In the genomic region with DNA sequence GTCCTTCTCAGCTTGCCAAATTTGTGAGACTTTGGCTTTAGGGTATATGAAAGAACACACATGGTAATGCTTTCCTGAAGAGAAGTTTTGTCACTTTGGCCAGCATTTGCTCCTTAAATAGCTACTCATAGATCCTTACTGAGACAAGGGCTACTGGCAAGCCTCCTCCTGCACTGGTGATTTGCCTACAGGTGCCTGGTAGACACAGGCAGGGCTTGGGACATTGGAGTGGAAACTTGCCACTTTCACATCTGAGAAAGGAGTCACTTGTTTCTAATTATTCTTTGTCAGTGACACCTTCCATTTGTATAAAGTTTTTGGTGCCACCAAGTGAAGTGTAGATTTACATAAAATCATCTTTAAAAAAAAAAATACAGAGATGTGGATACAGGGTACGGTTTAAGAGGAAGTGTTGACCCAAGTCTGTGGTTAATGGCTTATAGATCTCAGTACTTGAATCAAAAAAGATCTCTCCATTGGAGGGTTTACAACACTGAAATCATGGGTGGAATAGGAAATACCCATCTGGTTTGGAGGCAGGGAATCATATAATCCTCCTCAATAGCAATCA, we compare ENCODE assay signal across 17 cellular contexts.
"Had no signal": no experiment of that assay in that cellular context is flagged by ENCODE, and none has a peak within 500 bp of the region (broad histone marks: within the 10 kb centered on the region; RNA-seq: fewer than 3 reads in every experiment).

No MANE protein-coding gene starts in this region.

- DNase-seq: activated CD4-positive, alpha-beta memory T cell treated with anti-CD3 and anti-CD28 coated beads for 36 hours; activated T-cell treated with anti-CD3 and anti-CD28 coated beads for 4 hours; amniotic stem cell; effector CD8-positive, alpha-beta T cell; heart left ventricle; kidney; left ventricle myocardium inferior; mammary epithelial cell; occipital lobe; retina; spleen; stimulated activated CD4-positive, alpha-beta T cell treated with anti-CD3 and anti-CD28 coated beads, Interleukin-4, amount 100 ng/mL, for 4 hours had no signal

- H3K4me3 Mint-ChIP-seq: activated CD4-positive, alpha-beta memory T cell treated with anti-CD3 and anti-CD28 coated beads for 36 hours; activated naive CD8-positive, alpha-beta T cell; dendritic cell treated with granulocyte-macrophage colony-stimulating factor and Interleukin-4, amounts not matched to agents 40 ng/mL and 50 ng/mL, for 4 days; stimulated activated memory B cell treated with anti-CD40 and anti-IgM and Interleukin-4, amounts not matched to agents 10 μg/mL and 1 μg/mL and 100 μg/mL, for 72 hours had no signal

- H3K9me3 Mint-ChIP-seq: dendritic cell treated with granulocyte-macrophage colony-stimulating factor and Interleukin-4, amounts not matched to agents 40 ng/mL and 50 ng/mL, for 4 days; stimulated activated memory B cell treated with anti-CD40 and anti-IgM and Interleukin-4, amounts not matched to agents 10 μg/mL and 1 μg/mL and 100 μg/mL, for 72 hours had no signal

- H3K27ac Mint-ChIP-seq: activated CD4-positive, alpha-beta memory T cell treated with anti-CD3 and anti-CD28 coated beads for 36 hours; activated naive CD8-positive, alpha-beta T cell; dendritic cell treated with granulocyte-macrophage colony-stimulating factor and Interleukin-4, amounts not matched to agents 40 ng/mL and 50 ng/mL, for 4 days; stimulated activated memory B cell treated with anti-CD40 and anti-IgM and Interleukin-4, amounts not matched to agents 10 μg/mL and 1 μg/mL and 100 μg/mL, for 72 hours had no signal

- ATAC-seq: esophagus mucosa; gastroesophageal sphincter; heart left ventricle; stimulated activated memory B cell treated with anti-CD40 and anti-IgM and Interleukin-4, amounts not matched to agents 10 μg/mL and 1 μg/mL and 100 μg/mL, for 72 hours had no signal

- H3K36me3 Mint-ChIP-seq: stimulated activated memory B cell treated with anti-CD40 and anti-IgM and Interleukin-4, amounts not matched to agents 10 μg/mL and 1 μg/mL and 100 μg/mL, for 72 hours had no signal

- H3K4me1 Mint-ChIP-seq: stimulated activated memory B cell treated with anti-CD40 and anti-IgM and Interleukin-4, amounts not matched to agents 10 μg/mL and 1 μg/mL and 100 μg/mL, for 72 hours had no signal

- H3K27me3 Mint-ChIP-seq: activated CD4-positive, alpha-beta memory T cell treated with anti-CD3 and anti-CD28 coated beads for 36 hours; activated naive CD8-positive, alpha-beta T cell; dendritic cell treated with granulocyte-macrophage colony-stimulating factor and Interleukin-4, amounts not matched to agents 40 ng/mL and 50 ng/mL, for 4 days; stimulated activated memory B cell treated with anti-CD40 and anti-IgM and Interleukin-4, amounts not matched to agents 10 μg/mL and 1 μg/mL and 100 μg/mL, for 72 hours had no signal
